In the genomic region with DNA sequence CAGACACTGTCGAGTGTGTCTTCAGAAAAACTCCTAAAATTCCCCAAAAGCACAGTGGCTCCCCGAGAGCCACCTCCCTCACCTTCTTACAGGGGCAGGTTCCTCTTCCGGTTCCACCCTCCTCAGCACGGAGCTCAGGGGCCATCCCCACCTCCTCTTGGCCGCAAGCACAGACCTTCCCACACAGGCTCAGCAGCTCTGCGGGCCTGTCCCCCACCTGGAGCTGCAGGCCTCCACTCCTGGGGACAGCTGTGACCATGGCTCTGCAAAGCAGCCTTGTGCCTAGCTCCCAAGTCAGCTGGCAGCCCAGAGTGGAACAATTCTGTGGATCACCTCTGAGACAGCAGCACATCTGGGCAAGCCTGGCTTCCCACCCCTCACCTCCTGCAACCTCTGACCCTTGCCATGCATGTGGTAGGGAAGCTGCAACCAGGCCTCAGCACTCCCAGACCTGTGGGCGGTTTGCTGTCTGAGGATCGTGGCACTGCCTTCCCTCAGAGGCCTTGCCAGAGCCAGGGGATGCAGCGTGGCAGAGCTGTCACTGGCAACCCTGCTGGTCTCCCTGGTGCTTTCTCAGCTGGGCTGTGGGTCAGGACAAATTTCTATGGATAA, we compare ENCODE assay signal across 20 cellular contexts.
A peak's percentile ranks its signal among the peaks of the same experiment; 100 is the strongest.
DNase-seq lines count a peak whose midpoint lies in the region; ATAC-seq and TF ChIP-seq lines count a peak whose summit lies in the region.
"Had no signal": no experiment of that assay in that cellular context is flagged by ENCODE, and none has a peak within 500 bp of the region (broad histone marks: within the 10 kb centered on the region; RNA-seq: fewer than 3 reads in every experiment).

No MANE protein-coding gene starts in this region.

- POLR2A ChIA-PET in activated CD4-positive, alpha-beta T cell treated with anti-CD3 and anti-CD28 coated beads, Interleukin-2, amount 10 ng/mL, durations not matched to agents 7 days and 5 days (lab: Charles Lee) = no interaction called here
- POLR2A ChIA-PET in activated CD4-positive, alpha-beta T cell treated with anti-CD3 and anti-CD28 coated beads for 36 hours (lab: Charles Lee) = interaction anchor here (0.6 kb wide), 1 partner anchor 453 kb away, joined by 3 read pairs; no protein-coding TSS in a partner anchor
- POLR2A ChIA-PET in Panc1 (lab: Charles Lee) = no interaction called here

- H3K4me1 ChIP-seq in Panc1 (ENCODE audit: control insufficient read depth, insufficient read depth, low read length) (no peaks in the 10 kb centered on the region), SJCRH30 (no peaks in the 10 kb centered on the region)

- no peak overlapping the region for H3K4me3 Mint-ChIP-seq in activated CD4-positive, alpha-beta T cell treated with anti-CD3 and anti-CD28 coated beads, Interleukin-2, amount 10 ng/mL, durations not matched to agents 7 days and 5 days
- H3K4me3 Mint-ChIP-seq in activated CD4-positive, alpha-beta T cell treated with anti-CD3 and anti-CD28 coated beads for 36 hours = no peak overlapping the region
- H3K4me3 Mint-ChIP-seq in type B pancreatic cell = no peak overlapping the region
- H3K4me3 Mint-ChIP-seq: CD8-positive, alpha-beta memory T cell; effector memory CD8-positive, alpha-beta T cell; immature natural killer cell had no signal

- H3K36me3 Mint-ChIP-seq in activated CD4-positive, alpha-beta T cell treated with anti-CD3 and anti-CD28 coated beads, Interleukin-2, amount 10 ng/mL, durations not matched to agents 7 days and 5 days (ENCODE audit: low read depth) = peaks cover 22% of the 10 kb centered on the region
- peaks cover 5% of the 10 kb centered on the region for H3K36me3 Mint-ChIP-seq in activated CD4-positive, alpha-beta T cell treated with anti-CD3 and anti-CD28 coated beads for 36 hours (ENCODE audit: low read depth)
- H3K36me3 Mint-ChIP-seq in type B pancreatic cell = peaks cover 4% of the 10 kb centered on the region

- ATAC-seq in activated CD4-positive, alpha-beta T cell treated with anti-CD3 and anti-CD28 coated beads for 36 hours = no peak
- ATAC-seq in Panc1 (0 out of 2 replicates have a peak, but pooled peaks have one; percentile 43), left ventricle myocardium superior (peak; percentile 15), GM19397 (IDR thresholded peaks at IDR 0.05; ENCODE audit: unreplicated experiment) (no peak)
- ATAC-seq: effector memory CD8-positive, alpha-beta T cell had no signal

- no peaks in the 10 kb centered on the region for H3K9me3 ChIP-seq in Panc1 (ENCODE audit: control insufficient read depth, insufficient read depth, low read depth, low read length)
- H3K9me3 ChIP-seq in SJCRH30 (replicated peaks) = no peaks in the 10 kb centered on the region
- H3K9me3 ChIP-seq: psoas muscle had no signal

- peaks cover 9% of the 10 kb centered on the region for H3K9me3 Mint-ChIP-seq in activated CD4-positive, alpha-beta T cell treated with anti-CD3 and anti-CD28 coated beads, Interleukin-2, amount 10 ng/mL, durations not matched to agents 7 days and 5 days
- H3K9me3 Mint-ChIP-seq in activated CD4-positive, alpha-beta T cell treated with anti-CD3 and anti-CD28 coated beads for 36 hours (ENCODE audit: low read depth) = no peaks in the 10 kb centered on the region
- no peaks in the 10 kb centered on the region for H3K9me3 Mint-ChIP-seq in type B pancreatic cell
- H3K9me3 Mint-ChIP-seq: CD8-positive, alpha-beta memory T cell; effector memory CD8-positive, alpha-beta T cell; immature natural killer cell had no signal

- no peaks in the 10 kb centered on the region for H3K36me3 ChIP-seq in Panc1 (ENCODE audit: control insufficient read depth, insufficient read depth, low read length)
- no peaks in the 10 kb centered on the region for H3K36me3 ChIP-seq in SJCRH30
- H3K36me3 ChIP-seq: brain microvascular endothelial cell had no signal

- H3K27ac ChIP-seq in Panc1 (ENCODE audit: low read length) = no peak overlapping the region
- H3K27ac ChIP-seq in SJCRH30 = no peak overlapping the region
- H3K27ac ChIP-seq: brain microvascular endothelial cell, psoas muscle had no signal

- CTCF ChIA-PET in activated CD4-positive, alpha-beta T cell treated with anti-CD3 and anti-CD28 coated beads, Interleukin-2, amount 10 ng/mL, durations not matched to agents 7 days and 5 days (lab: Charles Lee) = interaction anchor here (0.6 to 1.9 kb wide), 4 partner anchors 11 to 618 kb away, joined by 3 to 10 read pairs (median 5); no protein-coding TSS in a partner anchor
- CTCF ChIA-PET in activated CD4-positive, alpha-beta T cell treated with anti-CD3 and anti-CD28 coated beads for 36 hours (lab: Charles Lee) = interaction anchor here (1.0 kb wide), 1 partner anchor 8 kb away, joined by 5 read pairs; no protein-coding TSS in a partner anchor
- CTCF ChIA-PET in Panc1 (lab: Charles Lee) = no interaction called here

- no TSS peak for BruUV-seq in Panc1 (replicated peaks; lab: Mats Ljungman, UMichigan)

- peak overlapping the region; percentile 48 for H3K27ac Mint-ChIP-seq in activated CD4-positive, alpha-beta T cell treated with anti-CD3 and anti-CD28 coated beads, Interleukin-2, amount 10 ng/mL, durations not matched to agents 7 days and 5 days
- no peak overlapping the region for H3K27ac Mint-ChIP-seq in activated CD4-positive, alpha-beta T cell treated with anti-CD3 and anti-CD28 coated beads for 36 hours
- H3K27ac Mint-ChIP-seq in type B pancreatic cell = peak overlapping the region; percentile 59
- H3K27ac Mint-ChIP-seq: immature natural killer cell had no signal

- intact Hi-C loops in activated CD4-positive, alpha-beta T cell treated with anti-CD3 and anti-CD28 coated beads for 36 hours (cut with DNase I, micrococcal nuclease) = loop anchor here in 1 of 2 experiments (10.0 kb wide), 1 partner anchor 209 kb away; no protein-coding TSS in a partner anchor
- intact Hi-C loops in Panc1 (cut with micrococcal nuclease; ENCODE audit: unreplicated experiment) = loop anchor here (10.0 kb wide), 1 partner anchor 449 kb away; a partner anchor contains a TSS
- intact Hi-C loops in left ventricle myocardium superior (cut with micrococcal nuclease) = no loop called here

- H3K27me3 ChIP-seq in Panc1 (ENCODE audit: control insufficient read depth, insufficient read depth, low read length) (no peaks in the 10 kb centered on the region), SJCRH30 (no peaks in the 10 kb centered on the region)
- H3K27me3 ChIP-seq: brain microvascular endothelial cell had no signal

- TF ChIP-seq CTCF in Panc1 (IDR thresholded peaks at IDR 0.05) (no peak), type B pancreatic cell (conservative IDR thresholded peaks at IDR 0.05) (no peak)

- no peak for DNase-seq in activated CD4-positive, alpha-beta T cell treated with anti-CD3 and anti-CD28 coated beads, Interleukin-2, amount 10 ng/mL, durations not matched to agents 7 days and 5 days
- no peak for DNase-seq in activated CD4-positive, alpha-beta T cell treated with anti-CD3 and anti-CD28 coated beads for 36 hours
- DNase-seq in Panc1 (ENCODE audit: low read depth, low spot score) (no peak), left ventricle myocardium superior (no peak), type B pancreatic cell (ENCODE audit: extremely low spot score, unreplicated experiment) (no peak), SJCRH30 (no peak), NCI-H2171 treated with DMSO at 0.1 percent for 48 hours (lab: John Stamatoyannopoulos, UW) (no peak)
- DNase-seq: 8988T; activated CD4-positive, alpha-beta T cell treated with anti-CD3 and anti-CD28 coated beads, Interleukin-2, amount 50 U/mL, for 48 hours; brain microvascular endothelial cell; CD8-positive, alpha-beta memory T cell; effector memory CD8-positive, alpha-beta T cell; foreskin melanocyte; HCEC 1CT; immature natural killer cell; NCI-H2107; NCI-H82; psoas muscle; T-helper 9 cell had no signal

- H3K4me3 ChIP-seq in Panc1 (ENCODE audit: low read depth in 2 of 2, low read length in 2 of 2) (no peak overlapping the region), SJCRH30 (no peak overlapping the region)
- H3K4me3 ChIP-seq: psoas muscle had no signal

- no peaks in the 10 kb centered on the region for H3K27me3 Mint-ChIP-seq in activated CD4-positive, alpha-beta T cell treated with anti-CD3 and anti-CD28 coated beads, Interleukin-2, amount 10 ng/mL, durations not matched to agents 7 days and 5 days
- no peaks in the 10 kb centered on the region for H3K27me3 Mint-ChIP-seq in activated CD4-positive, alpha-beta T cell treated with anti-CD3 and anti-CD28 coated beads for 36 hours
- H3K27me3 Mint-ChIP-seq in type B pancreatic cell = no peaks in the 10 kb centered on the region
- H3K27me3 Mint-ChIP-seq: effector memory CD8-positive, alpha-beta T cell had no signal

- in situ Hi-C loops in Panc1 (cut with HindIII; ENCODE audit: low pct_unique_long_range_greater_than_20kb, low sequenced_read_pairs) = no loop called here

- peaks cover 35% of the 10 kb centered on the region for H3K4me1 Mint-ChIP-seq in activated CD4-positive, alpha-beta T cell treated with anti-CD3 and anti-CD28 coated beads, Interleukin-2, amount 10 ng/mL, durations not matched to agents 7 days and 5 days
- no peaks in the 10 kb centered on the region for H3K4me1 Mint-ChIP-seq in activated CD4-positive, alpha-beta T cell treated with anti-CD3 and anti-CD28 coated beads for 36 hours
- H3K4me1 Mint-ChIP-seq in type B pancreatic cell (ENCODE audit: unreplicated experiment) = no peaks in the 10 kb centered on the region

Comparison
In these comparisons a context has a peak if more than half of its experiments do, and no peak if none do; other contexts are left out.
1. ATAC-seq: peak in Panc1 (single experiment) and left ventricle myocardium superior (single experiment); none in activated CD4-positive, alpha-beta T cell treated with anti-CD3 and anti-CD28 coated beads for 36 hours (single experiment) and GM19397 (single experiment).